ENCODE assay signal across 1 cellular context in the genomic region with DNA sequence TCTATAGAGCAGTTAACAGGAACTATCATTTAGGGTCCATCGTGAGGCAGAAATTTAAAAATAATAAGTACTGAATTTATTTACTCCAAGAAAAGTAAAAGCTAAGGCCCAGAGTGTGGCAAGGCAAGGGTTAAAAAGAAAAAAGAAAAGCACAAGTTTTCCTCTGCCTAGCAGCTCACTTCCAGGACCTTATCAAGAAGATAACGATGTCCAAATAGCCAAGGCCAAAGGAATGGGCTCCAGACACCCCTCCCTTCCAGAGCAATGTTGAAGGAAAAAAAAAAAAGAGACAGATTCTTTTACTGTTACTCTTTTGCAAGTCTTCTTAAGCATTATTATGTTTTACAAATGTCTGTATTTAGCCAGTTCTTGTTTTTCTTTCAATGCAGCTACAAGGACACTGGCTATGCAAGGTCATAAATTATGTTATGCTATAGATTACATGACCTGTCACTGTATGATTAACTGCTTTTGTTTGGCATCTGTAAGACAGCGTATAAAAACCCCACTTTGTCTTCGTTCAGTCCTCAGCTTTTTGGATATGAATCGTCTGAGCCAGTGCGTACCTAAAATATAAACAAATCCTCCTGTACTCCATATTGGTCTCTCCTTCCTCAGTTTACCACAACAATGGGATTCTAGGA.
A peak's percentile ranks its signal among the peaks of the same experiment; 100 is the strongest.
TF ChIP-seq lines count a peak whose summit lies in the region.

No MANE protein-coding gene starts in this region.

TF ChIP-seq in K562, 482 proteins besides CTCF, POLR2A, EP300 and RAD21 (continues in another document):
- TF ChIP-seq, protein P1, sequence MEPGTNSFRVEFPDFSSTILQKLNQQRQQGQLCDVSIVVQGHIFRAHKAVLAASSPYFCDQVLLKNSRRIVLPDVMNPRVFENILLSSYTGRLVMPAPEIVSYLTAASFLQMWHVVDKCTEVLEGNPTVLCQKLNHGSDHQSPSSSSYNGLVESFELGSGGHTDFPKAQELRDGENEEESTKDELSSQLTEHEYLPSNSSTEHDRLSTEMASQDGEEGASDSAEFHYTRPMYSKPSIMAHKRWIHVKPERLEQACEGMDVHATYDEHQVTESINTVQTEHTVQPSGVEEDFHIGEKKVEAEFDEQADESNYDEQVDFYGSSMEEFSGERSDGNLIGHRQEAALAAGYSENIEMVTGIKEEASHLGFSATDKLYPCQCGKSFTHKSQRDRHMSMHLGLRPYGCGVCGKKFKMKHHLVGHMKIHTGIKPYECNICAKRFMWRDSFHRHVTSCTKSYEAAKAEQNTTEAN (CRISPR knock-in tag; IDR thresholded peaks at IDR 0.05), result no peak
- TF ChIP-seq, protein P2, sequence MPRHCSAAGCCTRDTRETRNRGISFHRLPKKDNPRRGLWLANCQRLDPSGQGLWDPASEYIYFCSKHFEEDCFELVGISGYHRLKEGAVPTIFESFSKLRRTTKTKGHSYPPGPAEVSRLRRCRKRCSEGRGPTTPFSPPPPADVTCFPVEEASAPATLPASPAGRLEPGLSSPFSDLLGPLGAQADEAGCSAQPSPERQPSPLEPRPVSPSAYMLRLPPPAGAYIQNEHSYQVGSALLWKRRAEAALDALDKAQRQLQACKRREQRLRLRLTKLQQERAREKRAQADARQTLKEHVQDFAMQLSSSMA (CRISPR knock-in tag; IDR thresholded peaks at IDR 0.05), result no peak
- TF ChIP-seq ZNF766 (CRISPR knock-in tag; conservative IDR thresholded peaks at IDR 0.05), result no peak
- no peak for TF ChIP-seq PHF21A (IDR thresholded peaks at IDR 0.05; ENCODE audit: borderline replicate concordance, low read depth)
- no peak for TF ChIP-seq CREB1 (IDR thresholded peaks at IDR 0.05)
- TF ChIP-seq CREB1 (CRISPR knock-in tag; IDR thresholded peaks at IDR 0.05), result no peak
- TF ChIP-seq BACH1 (tag; IDR thresholded peaks at IDR 0.05), result no peak
- TF ChIP-seq, protein P3, sequence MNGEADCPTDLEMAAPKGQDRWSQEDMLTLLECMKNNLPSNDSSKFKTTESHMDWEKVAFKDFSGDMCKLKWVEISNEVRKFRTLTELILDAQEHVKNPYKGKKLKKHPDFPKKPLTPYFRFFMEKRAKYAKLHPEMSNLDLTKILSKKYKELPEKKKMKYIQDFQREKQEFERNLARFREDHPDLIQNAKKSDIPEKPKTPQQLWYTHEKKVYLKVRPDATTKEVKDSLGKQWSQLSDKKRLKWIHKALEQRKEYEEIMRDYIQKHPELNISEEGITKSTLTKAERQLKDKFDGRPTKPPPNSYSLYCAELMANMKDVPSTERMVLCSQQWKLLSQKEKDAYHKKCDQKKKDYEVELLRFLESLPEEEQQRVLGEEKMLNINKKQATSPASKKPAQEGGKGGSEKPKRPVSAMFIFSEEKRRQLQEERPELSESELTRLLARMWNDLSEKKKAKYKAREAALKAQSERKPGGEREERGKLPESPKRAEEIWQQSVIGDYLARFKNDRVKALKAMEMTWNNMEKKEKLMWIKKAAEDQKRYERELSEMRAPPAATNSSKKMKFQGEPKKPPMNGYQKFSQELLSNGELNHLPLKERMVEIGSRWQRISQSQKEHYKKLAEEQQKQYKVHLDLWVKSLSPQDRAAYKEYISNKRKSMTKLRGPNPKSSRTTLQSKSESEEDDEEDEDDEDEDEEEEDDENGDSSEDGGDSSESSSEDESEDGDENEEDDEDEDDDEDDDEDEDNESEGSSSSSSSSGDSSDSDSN (IDR thresholded peaks at IDR 0.05; ENCODE audit: borderline replicate concordance in 1 of 2, low read depth in 2 of 2, low read length in 2 of 2), result no peak
- no peak for TF ChIP-seq JUND (IDR thresholded peaks at IDR 0.05; ENCODE audit: borderline replicate concordance, low read depth, low read length)
- TF ChIP-seq JUND (tag; IDR thresholded peaks at IDR 0.05; ENCODE audit: borderline replicate concordance, low read depth, low read length), result peak; percentile 56; the same call in 1 of the 3 replicates
- TF ChIP-seq CREM (IDR thresholded peaks at IDR 0.05; ENCODE audit: low read depth), result no peak
- TF ChIP-seq, protein P4, sequence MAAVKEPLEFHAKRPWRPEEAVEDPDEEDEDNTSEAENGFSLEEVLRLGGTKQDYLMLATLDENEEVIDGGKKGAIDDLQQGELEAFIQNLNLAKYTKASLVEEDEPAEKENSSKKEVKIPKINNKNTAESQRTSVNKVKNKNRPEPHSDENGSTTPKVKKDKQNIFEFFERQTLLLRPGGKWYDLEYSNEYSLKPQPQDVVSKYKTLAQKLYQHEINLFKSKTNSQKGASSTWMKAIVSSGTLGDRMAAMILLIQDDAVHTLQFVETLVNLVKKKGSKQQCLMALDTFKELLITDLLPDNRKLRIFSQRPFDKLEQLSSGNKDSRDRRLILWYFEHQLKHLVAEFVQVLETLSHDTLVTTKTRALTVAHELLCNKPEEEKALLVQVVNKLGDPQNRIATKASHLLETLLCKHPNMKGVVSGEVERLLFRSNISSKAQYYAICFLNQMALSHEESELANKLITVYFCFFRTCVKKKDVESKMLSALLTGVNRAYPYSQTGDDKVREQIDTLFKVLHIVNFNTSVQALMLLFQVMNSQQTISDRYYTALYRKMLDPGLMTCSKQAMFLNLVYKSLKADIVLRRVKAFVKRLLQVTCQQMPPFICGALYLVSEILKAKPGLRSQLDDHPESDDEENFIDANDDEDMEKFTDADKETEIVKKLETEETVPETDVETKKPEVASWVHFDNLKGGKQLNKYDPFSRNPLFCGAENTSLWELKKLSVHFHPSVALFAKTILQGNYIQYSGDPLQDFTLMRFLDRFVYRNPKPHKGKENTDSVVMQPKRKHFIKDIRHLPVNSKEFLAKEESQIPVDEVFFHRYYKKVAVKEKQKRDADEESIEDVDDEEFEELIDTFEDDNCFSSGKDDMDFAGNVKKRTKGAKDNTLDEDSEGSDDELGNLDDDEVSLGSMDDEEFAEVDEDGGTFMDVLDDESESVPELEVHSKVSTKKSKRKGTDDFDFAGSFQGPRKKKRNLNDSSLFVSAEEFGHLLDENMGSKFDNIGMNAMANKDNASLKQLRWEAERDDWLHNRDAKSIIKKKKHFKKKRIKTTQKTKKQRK (IDR thresholded peaks at IDR 0.05; ENCODE audit: borderline replicate concordance, low read depth, low read length), result no peak
- no peak for TF ChIP-seq SRSF3 (IDR thresholded peaks at IDR 0.05; ENCODE audit: insufficient read depth, low read length)
- TF ChIP-seq TRIM24 (IDR thresholded peaks at IDR 0.05), result no peak
- TF ChIP-seq BCOR (IDR thresholded peaks at IDR 0.05), result 0 out of 2 replicates have a peak, but pooled peaks have one; percentile 8
- TF ChIP-seq FOXJ2 (tag; IDR thresholded peaks at IDR 0.05), result no peak
- TF ChIP-seq, protein P5, sequence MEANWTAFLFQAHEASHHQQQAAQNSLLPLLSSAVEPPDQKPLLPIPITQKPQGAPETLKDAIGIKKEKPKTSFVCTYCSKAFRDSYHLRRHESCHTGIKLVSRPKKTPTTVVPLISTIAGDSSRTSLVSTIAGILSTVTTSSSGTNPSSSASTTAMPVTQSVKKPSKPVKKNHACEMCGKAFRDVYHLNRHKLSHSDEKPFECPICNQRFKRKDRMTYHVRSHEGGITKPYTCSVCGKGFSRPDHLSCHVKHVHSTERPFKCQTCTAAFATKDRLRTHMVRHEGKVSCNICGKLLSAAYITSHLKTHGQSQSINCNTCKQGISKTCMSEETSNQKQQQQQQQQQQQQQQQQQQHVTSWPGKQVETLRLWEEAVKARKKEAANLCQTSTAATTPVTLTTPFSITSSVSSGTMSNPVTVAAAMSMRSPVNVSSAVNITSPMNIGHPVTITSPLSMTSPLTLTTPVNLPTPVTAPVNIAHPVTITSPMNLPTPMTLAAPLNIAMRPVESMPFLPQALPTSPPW (CRISPR knock-in tag; IDR thresholded peaks at IDR 0.05), result peak; percentile 62
- TF ChIP-seq ZC3H11A (IDR thresholded peaks at IDR 0.05; ENCODE audit: low read depth, low read length), result no peak
- TF ChIP-seq ZNF699 (CRISPR knock-in tag; IDR thresholded peaks at IDR 0.05; ENCODE audit: insufficient replicate concordance), result no peak
- TF ChIP-seq, protein P6, sequence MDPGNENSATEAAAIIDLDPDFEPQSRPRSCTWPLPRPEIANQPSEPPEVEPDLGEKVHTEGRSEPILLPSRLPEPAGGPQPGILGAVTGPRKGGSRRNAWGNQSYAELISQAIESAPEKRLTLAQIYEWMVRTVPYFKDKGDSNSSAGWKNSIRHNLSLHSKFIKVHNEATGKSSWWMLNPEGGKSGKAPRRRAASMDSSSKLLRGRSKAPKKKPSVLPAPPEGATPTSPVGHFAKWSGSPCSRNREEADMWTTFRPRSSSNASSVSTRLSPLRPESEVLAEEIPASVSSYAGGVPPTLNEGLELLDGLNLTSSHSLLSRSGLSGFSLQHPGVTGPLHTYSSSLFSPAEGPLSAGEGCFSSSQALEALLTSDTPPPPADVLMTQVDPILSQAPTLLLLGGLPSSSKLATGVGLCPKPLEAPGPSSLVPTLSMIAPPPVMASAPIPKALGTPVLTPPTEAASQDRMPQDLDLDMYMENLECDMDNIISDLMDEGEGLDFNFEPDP (CRISPR knock-in tag; IDR thresholded peaks at IDR 0.05), result no peak
- TF ChIP-seq SUPT5H (IDR thresholded peaks at IDR 0.05), result no peak
- no peak for TF ChIP-seq ZNF778 (CRISPR knock-in tag; IDR thresholded peaks at IDR 0.05)
- TF ChIP-seq CTBP1 (IDR thresholded peaks at IDR 0.05; ENCODE audit: borderline replicate concordance), result peak; percentile 39; the same call in 1 of the 2 replicates
- no peak for TF ChIP-seq ZNF239 (CRISPR knock-in tag; IDR thresholded peaks at IDR 0.05)
- TF ChIP-seq ZNF764 (CRISPR knock-in tag; IDR thresholded peaks at IDR 0.05; ENCODE audit: low read depth), result no peak
- no peak; the same call in 1 of the 2 replicates for TF ChIP-seq RFX1 (IDR thresholded peaks at IDR 0.05)
- TF ChIP-seq, protein P7, sequence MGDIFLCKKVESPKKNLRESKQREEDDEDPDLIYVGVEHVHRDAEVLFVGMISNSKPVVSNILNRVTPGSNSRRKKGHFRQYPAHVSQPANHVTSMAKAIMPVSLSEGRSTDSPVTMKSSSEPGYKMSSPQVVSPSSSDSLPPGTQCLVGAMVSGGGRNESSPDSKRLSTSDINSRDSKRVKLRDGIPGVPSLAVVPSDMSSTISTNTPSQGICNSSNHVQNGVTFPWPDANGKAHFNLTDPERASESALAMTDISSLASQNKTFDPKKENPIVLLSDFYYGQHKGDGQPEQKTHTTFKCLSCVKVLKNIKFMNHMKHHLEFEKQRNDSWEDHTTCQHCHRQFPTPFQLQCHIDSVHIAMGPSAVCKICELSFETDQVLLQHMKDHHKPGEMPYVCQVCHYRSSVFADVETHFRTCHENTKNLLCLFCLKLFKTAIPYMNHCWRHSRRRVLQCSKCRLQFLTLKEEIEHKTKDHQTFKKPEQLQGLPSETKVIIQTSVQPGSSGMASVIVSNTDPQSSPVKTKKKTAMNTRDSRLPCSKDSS (IDR thresholded peaks at IDR 0.05; ENCODE audit: low read depth, partially characterized antibody), result no peak
- no peak for TF ChIP-seq RFX5 (IDR thresholded peaks at IDR 0.05; ENCODE audit: low read depth, low read length)
- TF ChIP-seq HDAC2 (IDR thresholded peaks at IDR 0.05), result 0 out of 2 replicates have a peak, but pooled peaks have one; percentile 23
- no peak for TF ChIP-seq SNIP1 (IDR thresholded peaks at IDR 0.05; ENCODE audit: low read depth)
- no peak for TF ChIP-seq SMARCC2 (IDR thresholded peaks at IDR 0.05; ENCODE audit: low read depth)
- TF ChIP-seq, protein P8, sequence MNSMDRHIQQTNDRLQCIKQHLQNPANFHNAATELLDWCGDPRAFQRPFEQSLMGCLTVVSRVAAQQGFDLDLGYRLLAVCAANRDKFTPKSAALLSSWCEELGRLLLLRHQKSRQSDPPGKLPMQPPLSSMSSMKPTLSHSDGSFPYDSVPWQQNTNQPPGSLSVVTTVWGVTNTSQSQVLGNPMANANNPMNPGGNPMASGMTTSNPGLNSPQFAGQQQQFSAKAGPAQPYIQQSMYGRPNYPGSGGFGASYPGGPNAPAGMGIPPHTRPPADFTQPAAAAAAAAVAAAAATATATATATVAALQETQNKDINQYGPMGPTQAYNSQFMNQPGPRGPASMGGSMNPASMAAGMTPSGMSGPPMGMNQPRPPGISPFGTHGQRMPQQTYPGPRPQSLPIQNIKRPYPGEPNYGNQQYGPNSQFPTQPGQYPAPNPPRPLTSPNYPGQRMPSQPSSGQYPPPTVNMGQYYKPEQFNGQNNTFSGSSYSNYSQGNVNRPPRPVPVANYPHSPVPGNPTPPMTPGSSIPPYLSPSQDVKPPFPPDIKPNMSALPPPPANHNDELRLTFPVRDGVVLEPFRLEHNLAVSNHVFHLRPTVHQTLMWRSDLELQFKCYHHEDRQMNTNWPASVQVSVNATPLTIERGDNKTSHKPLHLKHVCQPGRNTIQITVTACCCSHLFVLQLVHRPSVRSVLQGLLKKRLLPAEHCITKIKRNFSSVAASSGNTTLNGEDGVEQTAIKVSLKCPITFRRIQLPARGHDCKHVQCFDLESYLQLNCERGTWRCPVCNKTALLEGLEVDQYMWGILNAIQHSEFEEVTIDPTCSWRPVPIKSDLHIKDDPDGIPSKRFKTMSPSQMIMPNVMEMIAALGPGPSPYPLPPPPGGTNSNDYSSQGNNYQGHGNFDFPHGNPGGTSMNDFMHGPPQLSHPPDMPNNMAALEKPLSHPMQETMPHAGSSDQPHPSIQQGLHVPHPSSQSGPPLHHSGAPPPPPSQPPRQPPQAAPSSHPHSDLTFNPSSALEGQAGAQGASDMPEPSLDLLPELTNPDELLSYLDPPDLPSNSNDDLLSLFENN (IDR thresholded peaks at IDR 0.05; ENCODE audit: low read depth in 2 of 2, low read length in 2 of 2), result no peak
- TF ChIP-seq DPF2 (IDR thresholded peaks at IDR 0.05), result peak; percentile 55
- TF ChIP-seq, protein P9, sequence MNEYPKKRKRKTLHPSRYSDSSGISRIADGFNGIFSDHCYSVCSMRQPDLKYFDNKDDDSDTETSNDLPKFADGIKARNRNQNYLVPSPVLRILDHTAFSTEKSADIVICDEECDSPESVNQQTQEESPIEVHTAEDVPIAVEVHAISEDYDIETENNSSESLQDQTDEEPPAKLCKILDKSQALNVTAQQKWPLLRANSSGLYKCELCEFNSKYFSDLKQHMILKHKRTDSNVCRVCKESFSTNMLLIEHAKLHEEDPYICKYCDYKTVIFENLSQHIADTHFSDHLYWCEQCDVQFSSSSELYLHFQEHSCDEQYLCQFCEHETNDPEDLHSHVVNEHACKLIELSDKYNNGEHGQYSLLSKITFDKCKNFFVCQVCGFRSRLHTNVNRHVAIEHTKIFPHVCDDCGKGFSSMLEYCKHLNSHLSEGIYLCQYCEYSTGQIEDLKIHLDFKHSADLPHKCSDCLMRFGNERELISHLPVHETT (CRISPR knock-in tag; conservative IDR thresholded peaks at IDR 0.05 in 1 of 2, IDR thresholded peaks at IDR 0.05 in 1 of 2), result no peak
- TF ChIP-seq ZNF212 (CRISPR knock-in tag; IDR thresholded peaks at IDR 0.05), result no peak
- TF ChIP-seq ZBTB17 (CRISPR knock-in tag; IDR thresholded peaks at IDR 0.05), result no peak
- no peak; the same call in 1 of the 2 replicates for TF ChIP-seq ATF7 (IDR thresholded peaks at IDR 0.05)
- TF ChIP-seq, protein P10, sequence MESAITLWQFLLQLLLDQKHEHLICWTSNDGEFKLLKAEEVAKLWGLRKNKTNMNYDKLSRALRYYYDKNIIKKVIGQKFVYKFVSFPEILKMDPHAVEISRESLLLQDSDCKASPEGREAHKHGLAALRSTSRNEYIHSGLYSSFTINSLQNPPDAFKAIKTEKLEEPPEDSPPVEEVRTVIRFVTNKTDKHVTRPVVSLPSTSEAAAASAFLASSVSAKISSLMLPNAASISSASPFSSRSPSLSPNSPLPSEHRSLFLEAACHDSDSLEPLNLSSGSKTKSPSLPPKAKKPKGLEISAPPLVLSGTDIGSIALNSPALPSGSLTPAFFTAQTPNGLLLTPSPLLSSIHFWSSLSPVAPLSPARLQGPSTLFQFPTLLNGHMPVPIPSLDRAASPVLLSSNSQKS (CRISPR knock-in tag; IDR thresholded peaks at IDR 0.05), result no peak
- TF ChIP-seq PTRF (tag; IDR thresholded peaks at IDR 0.05), result no peak
- TF ChIP-seq CBFA2T3 (IDR thresholded peaks at IDR 0.05), result peak; percentile 13; the same call in 1 of the 2 replicates
- no peak for TF ChIP-seq ATF1 (CRISPR knock-in tag; IDR thresholded peaks at IDR 0.05)
- TF ChIP-seq ATF1 (tag; IDR thresholded peaks at IDR 0.05), result peak; percentile 42; the same call in 1 of the 2 replicates
